ENCODE assay signal across 8 cellular contexts in the genomic region with DNA sequence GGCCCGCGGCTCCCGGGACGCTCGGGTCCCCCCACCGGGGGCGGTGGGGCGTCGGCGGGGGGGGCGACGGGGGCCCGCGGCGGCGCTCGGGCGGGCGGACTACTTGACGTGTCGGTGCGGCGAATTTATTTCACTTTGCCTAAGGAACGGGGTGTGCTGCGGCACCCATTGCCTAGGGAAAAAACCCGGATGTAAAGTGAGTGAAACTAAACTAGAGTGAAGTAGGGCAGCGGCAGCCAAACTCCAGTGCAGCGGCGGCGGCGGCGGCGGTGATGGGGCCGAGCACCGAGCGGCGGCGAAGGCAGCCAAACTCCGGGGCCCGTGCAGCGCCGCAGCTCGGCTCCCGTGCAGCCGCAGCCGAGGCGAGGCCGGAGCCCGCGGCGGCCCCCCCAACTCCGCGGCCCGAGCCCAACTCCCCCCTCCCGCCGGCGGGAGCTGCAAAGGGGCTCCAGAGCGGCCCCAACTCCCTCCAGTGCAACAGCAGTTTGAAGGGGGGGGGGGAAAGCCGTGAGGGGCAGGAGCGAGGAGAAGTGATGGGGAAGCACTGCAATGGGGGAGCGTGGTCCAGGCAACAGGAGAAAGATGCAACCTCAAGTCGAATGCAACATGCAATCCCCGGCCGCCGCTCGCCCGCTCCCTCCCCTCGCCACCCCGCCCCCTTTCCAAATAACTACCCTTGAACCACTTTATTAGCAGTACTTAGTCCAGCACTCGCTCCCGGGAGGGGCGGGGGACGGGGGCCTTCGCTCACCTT. TPM values are rescaled to one million over a fixed set of nuclear protein-coding genes. Genes with fewer than 3 reads are reported as not detected.
DNase-seq lines count a peak whose midpoint lies in the region; ATAC-seq and TF ChIP-seq lines count a peak whose summit lies in the region.

No MANE protein-coding gene starts in this region.

- H3K27ac ChIP-seq in HUES6 (ENCODE audit: low read depth, low read length) (peak overlapping the region; percentile 52; the same call in 1 of the 2 replicates), OCI-LY3 (ENCODE audit: low read length) (peak overlapping the region; percentile 85), muscle layer of colon (ENCODE audit: low read depth, low read length) (peak overlapping the region; percentile 62)

- peaks cover 16% of the 10 kb centered on the region for H4K20me1 ChIP-seq in OCI-LY3 (ENCODE audit: insufficient read depth, low read length)

- H3K4me3 Mint-ChIP-seq in Calu3 (ENCODE audit: low read depth, unreplicated experiment): peak overlapping the region; percentile 92

- H3K4me1 Mint-ChIP-seq in Calu3 (ENCODE audit: low read depth, unreplicated experiment): peaks cover 12% of the 10 kb centered on the region

- no peak for TF ChIP-seq CTCF in Calu3 (IDR thresholded peaks at IDR 0.05; ENCODE audit: unreplicated experiment)
- no peak for TF ChIP-seq CTCF in OCI-LY3 (IDR thresholded peaks at IDR 0.05; ENCODE audit: low read depth, low read length)

- peaks cover 37% of the 10 kb centered on the region for H3K36me3 Mint-ChIP-seq in Calu3 (ENCODE audit: insufficient read depth, unreplicated experiment)

- no peaks in the 10 kb centered on the region for H3K27me3 Mint-ChIP-seq in Calu3 (ENCODE audit: unreplicated experiment)

- peaks cover 33% of the 10 kb centered on the region for H3K79me2 ChIP-seq in OCI-LY3 (ENCODE audit: low read length)

- DNase-seq in Calu3 (peak; percentile 69), activated T-cell treated with anti-CD3 and anti-CD28 coated beads for 48 hours (ENCODE audit: low read depth) (peak; percentile 65), erythroblast (lab: John Stamatoyannopoulos, UW) (peak; percentile 93)
- DNase-seq in stimulated activated CD8-positive, alpha-beta memory T cell treated with anti-CD3 and anti-CD28 coated beads, Interleukin-7, amount 100 ng/mL, for 1 hour (ENCODE audit: low read depth in 2 of 2): peak; percentile 44 to 53

- H3K9ac ChIP-seq in HUES6 (ENCODE audit: low read length) (peak overlapping the region; percentile 38), OCI-LY3 (ENCODE audit: low read length) (peak overlapping the region; percentile 71), muscle layer of colon (ENCODE audit: low read length) (peak overlapping the region; percentile 69)

- H3K9me3 ChIP-seq in HUES6 (ENCODE audit: control insufficient read depth, insufficient read depth, low read depth, low read length): no peaks in the 10 kb centered on the region
- H3K9me3 ChIP-seq in OCI-LY3 (ENCODE audit: insufficient read depth, low read length): no peaks in the 10 kb centered on the region
- no peaks in the 10 kb centered on the region for H3K9me3 ChIP-seq in muscle layer of colon (ENCODE audit: low read length)

- H3K4me1 ChIP-seq in HUES6 (ENCODE audit: control insufficient read depth, insufficient read depth, low read length): peaks cover 13% of the 10 kb centered on the region; the same call in 1 of the 2 replicates
- peaks cover 30% of the 10 kb centered on the region for H3K4me1 ChIP-seq in OCI-LY3 (ENCODE audit: low read length)
- H3K4me1 ChIP-seq in muscle layer of colon (ENCODE audit: insufficient read depth, low read length): peaks cover 20% of the 10 kb centered on the region

- BruUV-seq in Calu3 (replicated peaks; lab: Mats Ljungman, UMichigan): no TSS peak

- no peaks in the 10 kb centered on the region for H3K9me3 Mint-ChIP-seq in Calu3 (ENCODE audit: low read depth, unreplicated experiment)

- no peak for TF ChIP-seq POLR2A in erythroblast (IDR thresholded peaks at IDR 0.05; ENCODE audit: low read length)

- H3K27me3 ChIP-seq in HUES6 (ENCODE audit: control insufficient read depth, insufficient read depth, low read length) (no peaks in the 10 kb centered on the region), OCI-LY3 (ENCODE audit: low read depth, low read length) (no peaks in the 10 kb centered on the region), muscle layer of colon (ENCODE audit: control insufficient read depth in 1 of 2, insufficient read depth in 2 of 2, low read length in 2 of 2) (no peaks in the 10 kb centered on the region)

- H3K4me3 ChIP-seq in HUES6 (ENCODE audit: low read depth, low read length) (peak overlapping the region; percentile 90), OCI-LY3 (ENCODE audit: low read length) (peak overlapping the region; percentile 96), muscle layer of colon (ENCODE audit: low read depth in 1 of 2, low read length in 2 of 2) (peak overlapping the region; percentile 57 to 67)

- CTCF ChIA-PET in Calu3 (lab: Charles Lee): interaction anchor here (0.6 kb wide), 2 partner anchors 11 to 261 kb away, joined by 4 read pairs; no protein-coding TSS in a partner anchor

- H2AFZ ChIP-seq in OCI-LY3 (ENCODE audit: low read depth, low read length): peak overlapping the region; percentile 88

- no peaks in the 10 kb centered on the region for H3K36me3 ChIP-seq in HUES6 (ENCODE audit: control insufficient read depth, insufficient read depth, low read length)
- H3K36me3 ChIP-seq in OCI-LY3 (replicated peaks; ENCODE audit: low read depth, low read length): no peaks in the 10 kb centered on the region
- no peaks in the 10 kb centered on the region for H3K36me3 ChIP-seq in muscle layer of colon (ENCODE audit: insufficient read depth, low read length)

- peak overlapping the region; percentile 66 for H3K27ac Mint-ChIP-seq in Calu3 (ENCODE audit: unreplicated experiment)

- peak overlapping the region; percentile 94 for H3K4me2 ChIP-seq in OCI-LY3 (ENCODE audit: low read length)

- intact Hi-C loops in Calu3 (cut with micrococcal nuclease; ENCODE audit: unreplicated experiment): loop anchor here (5.0 kb wide), 1 partner anchor 120 kb away; no protein-coding TSS in a partner anchor

- ATAC-seq in GM21423 (IDR thresholded peaks at IDR 0.05; ENCODE audit: unreplicated experiment): peak; percentile 45

RNA-seq across cellular contexts. Expression of a gene that starts 0.6 kb away (rescaled TPM):
- total RNA-seq in Calu3 (2022): 18.8 and 20.5 TPM in 2 replicates

Comparison
In these comparisons a context has a peak if more than half of its experiments do, and no peak if none do; other contexts are left out.
1. Peak in every context shown above with its lines: DNase-seq, ATAC-seq, H3K4me3 ChIP-seq and H3K27ac ChIP-seq.